ENCODE assay signal across 8 cellular contexts in the genomic region with DNA sequence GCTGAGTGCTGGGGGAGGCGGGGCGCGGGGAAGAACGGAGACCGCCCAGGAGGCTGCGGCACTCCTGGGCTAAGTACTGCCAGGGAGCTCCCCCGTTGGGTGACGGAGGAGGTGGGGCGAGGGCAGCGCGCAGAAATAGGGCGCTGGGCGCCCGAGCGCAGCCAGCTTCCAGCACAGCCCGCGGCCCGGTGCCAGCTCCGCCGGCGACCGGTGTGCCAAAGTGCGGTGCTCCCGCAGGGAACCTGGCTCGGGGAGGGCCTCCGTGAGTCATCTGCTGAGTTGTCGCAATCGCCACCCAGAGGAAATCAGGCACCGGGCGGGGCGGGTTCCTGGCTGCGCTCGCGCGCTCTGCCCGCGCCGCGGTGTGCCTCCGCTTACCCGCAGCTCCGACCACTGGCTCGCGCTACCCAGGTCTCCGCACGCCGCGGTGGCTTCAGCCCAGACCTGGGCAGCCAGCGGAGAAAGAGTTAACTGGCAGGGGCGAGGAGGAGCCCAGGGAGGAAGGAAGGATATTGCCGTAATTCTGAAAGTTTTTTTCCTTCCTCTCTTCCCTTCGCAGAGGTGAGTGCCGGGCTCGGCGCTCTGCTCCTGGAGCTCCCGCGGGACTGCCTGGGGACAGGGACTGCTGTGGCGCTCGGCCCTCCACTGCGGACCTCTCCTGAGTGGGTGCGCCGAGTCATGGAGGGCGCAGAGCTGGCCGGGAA. TPM values are rescaled to one million over a fixed set of nuclear protein-coding genes. Genes with fewer than 3 reads are reported as not detected.
DNase-seq lines count a peak whose midpoint lies in the region; TF ChIP-seq lines count a peak whose summit lies in the region.

Gene GPAT3 (plus strand): TSS at position 164 of the 704 bp plus-strand sequence. CDS start 515 bp downstream, at position 679.

- intact Hi-C loops in breast epithelium (cut with DNase I; ENCODE audit: low total_unique reads), result no loop called here

- H3K9me2 ChIP-seq in Karpas-422 (replicated peaks; ENCODE audit: insufficient read depth, low read length), result no peaks in the 10 kb centered on the region

- no peaks in the 10 kb centered on the region for H3K4me1 ChIP-seq in breast epithelium
- H3K4me1 ChIP-seq in Karpas-422 (ENCODE audit: low read length), result no peaks in the 10 kb centered on the region

- H3K27me3 ChIP-seq in WERI-Rb-1 (ENCODE audit: insufficient read depth, low read depth, severe bottlenecking) (peaks cover 9% of the 10 kb centered on the region), breast epithelium (no peaks in the 10 kb centered on the region), Karpas-422 (ENCODE audit: low read length) (no peaks in the 10 kb centered on the region)

- H3K27ac ChIP-seq in WERI-Rb-1, result no peak within 1 kb of the TSS
- H3K27ac ChIP-seq in breast epithelium, result peak within 1 kb of the TSS; percentile 77 to 83
- no peak within 1 kb of the TSS for H3K27ac ChIP-seq in Karpas-422 (ENCODE audit: low read length)

- peak within 1 kb of the TSS; percentile 81 for H3K4me3 ChIP-seq in WERI-Rb-1 (ENCODE audit: low read depth, low read length)
- H3K4me3 ChIP-seq in breast epithelium, result peak within 1 kb of the TSS; percentile 67 to 79 (median 72)
- no peak within 1 kb of the TSS for H3K4me3 ChIP-seq in Karpas-422 (ENCODE audit: low read length)

- H2AFZ ChIP-seq in Karpas-422 (ENCODE audit: low read length), result no peak within 1 kb of the TSS

- TF ChIP-seq CTCF in GM10248 (IDR thresholded peaks at IDR 0.05; ENCODE audit: control extremely low read depth, extremely low read depth, low read depth, missing control alignments) (no peak), WERI-Rb-1 (IDR thresholded peaks at IDR 0.05; ENCODE audit: low read depth, low read length) (no peak), breast epithelium (IDR thresholded peaks at IDR 0.05) (no peak)

- H3K36me3 ChIP-seq in WERI-Rb-1, result no peaks in the 10 kb centered on the region
- H3K36me3 ChIP-seq in breast epithelium, result no peaks in the 10 kb centered on the region
- H3K36me3 ChIP-seq in Karpas-422 (ENCODE audit: insufficient read depth, low read length), result no peaks in the 10 kb centered on the region

- POLR2A ChIA-PET in GM10248 (lab: Yijun Ruan, JAX), result no interaction called here

- TF ChIP-seq POLR2A in breast epithelium (IDR thresholded peaks at IDR 0.05), result no peak

- no peak within 1 kb of the TSS for H3K4me2 ChIP-seq in Karpas-422 (ENCODE audit: low read depth, low read length, poor library complexity, severe bottlenecking)

- no peak within 1 kb of the TSS for H3K9ac ChIP-seq in Karpas-422 (ENCODE audit: low read length)

- H4K20me1 ChIP-seq in Karpas-422 (ENCODE audit: insufficient read depth, low read depth, low read length), result no peaks in the 10 kb centered on the region

- no peaks in the 10 kb centered on the region for H3K9me3 ChIP-seq in WERI-Rb-1 (ENCODE audit: severe bottlenecking)
- no peaks in the 10 kb centered on the region for H3K9me3 ChIP-seq in breast epithelium
- H3K9me3 ChIP-seq in Karpas-422 (ENCODE audit: low read length), result no peaks in the 10 kb centered on the region

- DNase-seq in GM10248 (ENCODE audit: extremely low spot score), result peak; percentile 34
- peak; percentile 83 for DNase-seq in H4 (ENCODE audit: low spot score)
- peak; percentile 78 for DNase-seq in M059J (ENCODE audit: low read depth)
- DNase-seq in WERI-Rb-1, result peak; percentile 58
- peak; percentile 73 to 75 for DNase-seq in breast epithelium (ENCODE audit: low spot score in 2 of 2)
- DNase-seq in iPS-NIHi11 (ENCODE audit: low spot score), result peak; percentile 74
- DNase-seq in stimulated activated CD4-positive, alpha-beta T cell treated with anti-CD3 and anti-CD28 coated beads, Interleukin-12 subunit alpha, Interleukin-12 subunit beta, amount 100 ng/mL, for 4 hours, result peak; percentile 67
- DNase-seq in Karpas-422, result no peak

- CTCF ChIA-PET in GM10248 (lab: Yijun Ruan, JAX), result interaction anchor here (1.2 to 2.0 kb wide), 2 partner anchors 12 to 964 kb away, joined by 3 to 5 read pairs; no protein-coding TSS in a partner anchor

- H3K79me2 ChIP-seq in Karpas-422 (ENCODE audit: low read length), result no peaks in the 10 kb centered on the region

RNA-seq across cellular contexts. Expression of gene GPAT3, which starts in this region (rescaled TPM):
- total RNA-seq in H4 (2014; rRNA removed; shearing (Covaris generic)), result 65.1 and 69.7 TPM in 2 replicates
- 15.4 and 29.8 TPM in 2 replicates for total RNA-seq in M059J (2014; rRNA removed; shearing (Covaris generic))
- 1 to 10 TPM; 5.1 to 7.6 (median 5.6) TPM for total RNA-seq in breast epithelium
- not detected in 2 replicates for total RNA-seq in Karpas-422 (2014; rRNA removed; shearing (Covaris generic); ENCODE audit: low replicate concordance)

Comparison
In these comparisons a context has a peak if more than half of its experiments do, and no peak if none do; other contexts are left out.
1. H3K27ac ChIP-seq: peak in breast epithelium (2 of 2); none in WERI-Rb-1 (single experiment) and Karpas-422 (single experiment).